In genomic region chr20:40773376-40773775, GRCh38 we compare ENCODE assay signal across 20 cellular contexts.
"Had no signal": no experiment of that assay in that cellular context is flagged by ENCODE, and none has a peak within 500 bp of the region (broad histone marks: within the 10 kb centered on the region; RNA-seq: fewer than 3 reads in every experiment).

No MANE protein-coding gene starts in this region.

- DNase-seq: colonic mucosa; cortex of kidney; dermis blood vessel endothelial cell; dorsolateral prefrontal cortex; effector CD4-positive, alpha-beta T cell; effector memory CD4-positive, alpha-beta T cell; foreskin keratinocyte; heart left ventricle; hypothalamus; immature natural killer cell; left cardiac atrium; left lung; left ventricle myocardium superior; lower lobe of right lung; mesenchymal stem cell; mucosa of descending colon had no signal

- H3K36me3 Mint-ChIP-seq: mesothelial cell of epicardium had no signal

- H3K27me3 ChIP-seq: colonic mucosa, esophagus muscularis mucosa, hepatocyte had no signal

- H3K9me3 Mint-ChIP-seq: immature natural killer cell, mesothelial cell of epicardium had no signal

- H3K4me1 Mint-ChIP-seq: mesothelial cell of epicardium had no signal

- H3K27ac Mint-ChIP-seq: mesothelial cell of epicardium had no signal

- H3K9me3 ChIP-seq: colonic mucosa, esophagus muscularis mucosa, gastroesophageal sphincter, heart left ventricle, left lung, lower lobe of right lung, mucosa of descending colon had no signal

- H3K27ac ChIP-seq: colonic mucosa, dorsolateral prefrontal cortex, esophagus muscularis mucosa, foreskin keratinocyte, gastroesophageal sphincter, heart left ventricle, hepatocyte, left lung, lower lobe of right lung had no signal

- H3K4me3 Mint-ChIP-seq: immature natural killer cell, mesothelial cell of epicardium had no signal

- H3K4me3 ChIP-seq: colonic mucosa, dorsolateral prefrontal cortex, esophagus muscularis mucosa, gastroesophageal sphincter, heart left ventricle, hepatocyte, left lung, lower lobe of right lung, mucosa of descending colon had no signal

- H3K4me1 ChIP-seq: colonic mucosa, foreskin keratinocyte, gastroesophageal sphincter had no signal

- ATAC-seq: foreskin keratinocyte, gastroesophageal sphincter, heart left ventricle, left cardiac atrium, left lung, left ventricle myocardium superior, lower lobe of right lung, mucosa of descending colon had no signal

- H3K36me3 ChIP-seq: colonic mucosa, esophagus muscularis mucosa, gastroesophageal sphincter, heart left ventricle, left lung, lower lobe of right lung had no signal
